ENCODE assay signal across 9 cellular contexts in genomic region chr4:133147922-133148689, GRCh38.
DNase-seq lines count a peak whose midpoint lies in the region; ATAC-seq and TF ChIP-seq lines count a peak whose summit lies in the region.
"Had no signal": no experiment of that assay in that cellular context is flagged by ENCODE, and none has a peak within 500 bp of the region (broad histone marks: within the 10 kb centered on the region; RNA-seq: fewer than 3 reads in every experiment).

No MANE protein-coding gene starts in this region.

- H3K4me3 ChIP-seq in epithelial cell of esophagus (ENCODE audit: low read length) = peak overlapping the region; percentile 49
- peak overlapping the region; percentile 57 to 77 for H3K4me3 ChIP-seq in muscle layer of colon (ENCODE audit: low read depth in 1 of 2, low read length in 2 of 2)

- H3K36me3 ChIP-seq in muscle layer of colon (ENCODE audit: insufficient read depth, low read length) = no peaks in the 10 kb centered on the region
- H3K36me3 ChIP-seq: neutrophil had no signal

- H3K4me1 ChIP-seq in muscle layer of colon (ENCODE audit: insufficient read depth, low read length) = peaks cover 53% of the 10 kb centered on the region

- H3K9me3 ChIP-seq in muscle layer of colon (ENCODE audit: low read length) = no peaks in the 10 kb centered on the region
- H3K9me3 ChIP-seq: neutrophil had no signal

- no peak for TF ChIP-seq CTCF in epithelial cell of esophagus (IDR thresholded peaks at IDR 0.05; ENCODE audit: insufficient read depth, low read depth, low read length, missing control alignments)

- H3K9ac ChIP-seq in muscle layer of colon (ENCODE audit: low read length) = peak overlapping the region; percentile 24

- DNase-seq in EL (peak; percentile 51), NCI-H2171 (lab: John Stamatoyannopoulos, UW) (peak; percentile 10), epithelial cell of esophagus (ENCODE audit: low read depth) (peak; percentile 50)
- DNase-seq in stimulated activated CD4-positive, alpha-beta T cell treated with anti-CD3 and anti-CD28 coated beads, Interleukin-4, amount 100 ng/mL, for 4 hours = no peak

- H3K27me3 ChIP-seq in muscle layer of colon (ENCODE audit: control insufficient read depth in 1 of 2, insufficient read depth in 2 of 2, low read length in 2 of 2) = peaks cover 30 to 50% of the 10 kb centered on the region in 2 donors

- no peak overlapping the region for H3K27ac ChIP-seq in muscle layer of colon (ENCODE audit: low read depth, low read length)
- H3K27ac ChIP-seq: neutrophil had no signal

- no peak for ATAC-seq in GM21723 (IDR thresholded peaks at IDR 0.05; ENCODE audit: unreplicated experiment)
- no peak for ATAC-seq in GM19397 (IDR thresholded peaks at IDR 0.05; ENCODE audit: unreplicated experiment)
- ATAC-seq in HG02852 (IDR thresholded peaks at IDR 0.05; ENCODE audit: unreplicated experiment) = no peak

Comparison
In these comparisons a context has a peak if more than half of its experiments do, and no peak if none do; other contexts are left out.
1. DNase-seq: peak in EL (single experiment), NCI-H2171 (single experiment) and epithelial cell of esophagus (single experiment); none in stimulated activated CD4-positive, alpha-beta T cell treated with anti-CD3 and anti-CD28 coated beads, Interleukin-4, amount 100 ng/mL, for 4 hours (0 of 2).